9 cellular contexts compared by ENCODE assay signal in the genomic region with DNA sequence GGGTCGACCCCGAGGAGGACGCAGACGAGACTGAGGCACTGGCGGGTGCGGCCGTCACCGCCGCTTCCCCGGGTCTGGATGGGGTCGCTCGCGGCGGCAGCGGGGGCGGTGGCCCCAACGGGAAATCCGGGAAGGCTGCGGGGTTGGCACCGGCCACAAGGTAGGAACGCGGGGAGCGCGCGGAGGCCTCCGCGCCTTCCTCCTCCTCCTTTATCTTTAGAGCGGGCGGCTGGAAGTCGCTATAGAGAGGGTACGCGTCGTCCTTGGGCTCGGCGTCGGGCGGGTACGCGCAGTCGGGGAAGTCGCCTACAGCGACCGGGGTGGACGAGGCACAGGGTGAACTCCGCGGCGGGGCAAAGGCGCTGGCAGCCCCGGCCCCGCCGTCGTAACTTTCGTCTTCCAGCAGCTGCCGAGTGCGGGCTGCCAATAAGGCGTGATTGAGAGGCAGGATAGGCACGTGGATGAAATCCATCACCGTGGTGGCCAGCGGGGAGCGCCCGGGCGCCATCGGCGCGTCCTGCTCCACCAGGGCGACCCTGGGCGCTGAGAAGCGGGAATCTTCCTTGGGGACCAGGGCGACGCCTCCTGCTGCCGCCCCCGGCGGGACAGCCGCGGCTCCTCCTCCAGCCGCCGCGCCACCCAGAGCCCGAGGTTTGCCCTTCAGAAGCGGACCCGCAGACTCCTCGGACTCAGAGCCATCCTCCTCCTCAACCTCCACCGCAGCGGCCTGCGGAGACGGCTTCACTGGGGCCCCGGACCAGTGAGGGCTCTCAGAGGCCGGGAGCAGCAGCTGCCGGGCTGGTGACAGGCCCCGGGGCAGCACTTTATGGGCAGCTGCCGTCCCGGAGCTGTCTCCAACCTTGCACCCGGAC.
DNase-seq lines count a peak whose midpoint lies in the region; ATAC-seq lines count a peak whose summit lies in the region.
"Had no signal": no experiment of that assay in that cellular context is flagged by ENCODE, and none has a peak within 500 bp of the region (broad histone marks: within the 10 kb centered on the region; RNA-seq: fewer than 3 reads in every experiment).

No MANE protein-coding gene starts in this region.

- peak; percentile 2 for DNase-seq in stimulated activated naive CD8-positive, alpha-beta T cell treated with anti-CD3 and anti-CD28 coated beads, Interleukin-15, Interleukin-2, amounts not matched to agents 100 U/mL and 50 U/mL, for 24 hours
- no peak for DNase-seq in stimulated activated naive CD8-positive, alpha-beta T cell treated with anti-CD3 and anti-CD28 coated beads, Interleukin-15, amount 100 ng/mL, for 72 hours
- DNase-seq in NOMO-1 treated with dmso at 0.1 percent for 144 hours (lab: John Stamatoyannopoulos, UW; ENCODE audit: unreplicated experiment) (no peak), epidermal melanocyte (ENCODE audit: insufficient read length, low spot score) (no peak), AG08395 (ENCODE audit: low spot score) (no peak)
- DNase-seq: KG1 had no signal

- no peak overlapping the region for H3K4me3 ChIP-seq in endocrine pancreas (ENCODE audit: control insufficient read depth, insufficient read depth, low read length)
- H3K4me3 ChIP-seq in mucosa of rectum (ENCODE audit: low read length in 2 of 2): peak overlapping the region; percentile 51 to 69

- peaks cover 5% of the 10 kb centered on the region for H3K4me1 Mint-ChIP-seq in stimulated activated naive CD8-positive, alpha-beta T cell treated with anti-CD3 and anti-CD28 coated beads, Interleukin-15, amount 100 ng/mL, for 72 hours

- ATAC-seq in stimulated activated naive CD8-positive, alpha-beta T cell treated with anti-CD3 and anti-CD28 coated beads, Interleukin-15, Interleukin-2, amounts not matched to agents 100 U/mL and 50 U/mL, for 24 hours: no peak
- no peak for ATAC-seq in stimulated activated naive CD8-positive, alpha-beta T cell treated with anti-CD3 and anti-CD28 coated beads, Interleukin-15, amount 100 ng/mL, for 72 hours
- ATAC-seq in HG02678 (IDR thresholded peaks at IDR 0.05; ENCODE audit: unreplicated experiment): no peak

- peak overlapping the region in 1 of 2 donors; percentile 14 for H3K4me3 Mint-ChIP-seq in stimulated activated naive CD8-positive, alpha-beta T cell treated with anti-CD3 and anti-CD28 coated beads, Interleukin-15, amount 100 ng/mL, for 72 hours

- H3K36me3 ChIP-seq in endocrine pancreas (ENCODE audit: control insufficient read depth, insufficient read depth, low read length) (no peaks in the 10 kb centered on the region), mucosa of rectum (ENCODE audit: control insufficient read depth in 2 of 2, insufficient read depth in 2 of 2, low read length in 2 of 2) (no peaks in the 10 kb centered on the region)

- H3K9me3 ChIP-seq in endocrine pancreas (ENCODE audit: control insufficient read depth, low read length) (no peaks in the 10 kb centered on the region), mucosa of rectum (ENCODE audit: control insufficient read depth in 2 of 2, low read length in 2 of 2) (no peaks in the 10 kb centered on the region)

- H3K27me3 ChIP-seq in endocrine pancreas (ENCODE audit: control insufficient read depth, insufficient read depth, low read length) (no peaks in the 10 kb centered on the region), mucosa of rectum (ENCODE audit: control insufficient read depth in 2 of 2, insufficient read depth in 2 of 2, low read length in 2 of 2) (peaks cover 16 to 40% of the 10 kb centered on the region in 2 donors)

- H3K27me3 Mint-ChIP-seq in stimulated activated naive CD8-positive, alpha-beta T cell treated with anti-CD3 and anti-CD28 coated beads, Interleukin-15, amount 100 ng/mL, for 72 hours: peaks cover 56% of the 10 kb centered on the region

- no peak overlapping the region for H3K27ac Mint-ChIP-seq in stimulated activated naive CD8-positive, alpha-beta T cell treated with anti-CD3 and anti-CD28 coated beads, Interleukin-15, amount 100 ng/mL, for 72 hours

- H3K4me1 ChIP-seq in endocrine pancreas (ENCODE audit: control insufficient read depth, insufficient read depth, low read length): peaks cover 4% of the 10 kb centered on the region
- H3K4me1 ChIP-seq in mucosa of rectum (ENCODE audit: control insufficient read depth in 2 of 2, insufficient read depth in 2 of 2, low read length in 2 of 2): no peaks in the 10 kb centered on the region

- peak overlapping the region in 1 of 2 donors; percentile 23 for H3K27ac ChIP-seq in mucosa of rectum (ENCODE audit: low read depth in 2 of 2, low read length in 2 of 2)

- H3K9me3 Mint-ChIP-seq in stimulated activated naive CD8-positive, alpha-beta T cell treated with anti-CD3 and anti-CD28 coated beads, Interleukin-15, amount 100 ng/mL, for 72 hours: no peaks in the 10 kb centered on the region

- H3K9ac ChIP-seq in endocrine pancreas (ENCODE audit: control insufficient read depth, insufficient read depth, low read length): peak overlapping the region; percentile 83
- peak overlapping the region in 1 of 2 donors; percentile 49 for H3K9ac ChIP-seq in mucosa of rectum (ENCODE audit: low read depth in 1 of 2, low read length in 2 of 2)
